20 cellular contexts compared by ENCODE assay signal in genomic region chr14:88208858-88209257, GRCh38.
A peak's percentile ranks its signal among the peaks of the same experiment; 100 is the strongest.
DNase-seq lines count a peak whose midpoint lies in the region; ATAC-seq and TF ChIP-seq lines count a peak whose summit lies in the region.
"Had no signal": no experiment of that assay in that cellular context is flagged by ENCODE, and none has a peak within 500 bp of the region (broad histone marks: within the 10 kb centered on the region; RNA-seq: fewer than 3 reads in every experiment).

No MANE protein-coding gene starts in this region.

- H4K20me1 ChIP-seq in OCI-LY3 (ENCODE audit: insufficient read depth, low read length): no peaks in the 10 kb centered on the region

- H3K9ac ChIP-seq in OCI-LY3 (ENCODE audit: low read length): peak overlapping the region; percentile 44
- H3K9ac ChIP-seq: KMS-11 had no signal

- H3K27ac Mint-ChIP-seq in immature natural killer cell (no peak overlapping the region), osteocyte (ENCODE audit: unreplicated experiment) (no peak overlapping the region)
- H3K27ac Mint-ChIP-seq: activated T-helper 2 cell treated with anti-CD3 and anti-CD28 coated beads, Interferon-gamma antibody, Interleukin-2, Interleukin-4, amounts not matched to agents 10 μg/mL and 5 μg/mL and 100 μg/mL, durations not matched to agents 14 hours and 24 hours and 36 hours; CD4-positive, alpha-beta T cell had no signal

- no peaks in the 10 kb centered on the region for H3K79me2 ChIP-seq in OCI-LY3 (ENCODE audit: low read length)

- TF ChIP-seq CTCF in OCI-LY3 (IDR thresholded peaks at IDR 0.05; ENCODE audit: low read depth, low read length) (no peak), osteocyte (IDR thresholded peaks at IDR 0.05) (no peak)

- H3K9me3 ChIP-seq in OCI-LY3 (ENCODE audit: insufficient read depth, low read length): no peaks in the 10 kb centered on the region
- H3K9me3 ChIP-seq: colonic mucosa, heart right ventricle, vagina had no signal

- H3K9me3 Mint-ChIP-seq in immature natural killer cell: no peaks in the 10 kb centered on the region
- H3K9me3 Mint-ChIP-seq in osteocyte (ENCODE audit: unreplicated experiment): no peaks in the 10 kb centered on the region
- H3K9me3 Mint-ChIP-seq: activated T-helper 2 cell treated with anti-CD3 and anti-CD28 coated beads, Interferon-gamma antibody, Interleukin-2, Interleukin-4, amounts not matched to agents 10 μg/mL and 5 μg/mL and 100 μg/mL, durations not matched to agents 14 hours and 24 hours and 36 hours; CD4-positive, alpha-beta T cell had no signal

- ATAC-seq in GM18511 (IDR thresholded peaks at IDR 0.05; ENCODE audit: unreplicated experiment): peak; percentile 43
- peak; percentile 34 for ATAC-seq in GM21528 (IDR thresholded peaks at IDR 0.05; ENCODE audit: low FRiP score, unreplicated experiment)
- ATAC-seq in HG03060 (IDR thresholded peaks at IDR 0.05; ENCODE audit: low read depth, unreplicated experiment): peak; percentile 21
- ATAC-seq: heart right ventricle, Right ventricle myocardium inferior had no signal

- no peak for DNase-seq in immature natural killer cell
- no peak for DNase-seq in GDM1 (lab: John Stamatoyannopoulos, UW)
- no peak for DNase-seq in osteocyte (ENCODE audit: extremely low spot score, unreplicated experiment)
- DNase-seq in NCI-H146 treated with DMSO at 0.1 percent for 48 hours (lab: John Stamatoyannopoulos, UW; ENCODE audit: unreplicated experiment): no peak
- DNase-seq: activated CD4-positive, alpha-beta T cell treated with anti-CD3 and anti-CD28 coated beads for 4 hours; CD4-positive, alpha-beta T cell; colonic mucosa; DMS153; heart right ventricle; NCI-H1930; retina; stimulated activated CD4-positive, alpha-beta T cell treated with anti-CD3 and anti-CD28 coated beads, Interleukin-12 subunit alpha, Interleukin-12 subunit beta, amount 100 ng/mL, for 4 hours had no signal

- peak overlapping the region; percentile 67 for H3K4me3 ChIP-seq in OCI-LY3 (ENCODE audit: low read length)
- H3K4me3 ChIP-seq: colonic mucosa, heart right ventricle, vagina had no signal

- H3K27me3 Mint-ChIP-seq in immature natural killer cell (ENCODE audit: low read depth in 3 of 3): peaks cover 3 to 4% (median 3%) of the 10 kb centered on the region in 3 donors
- no peaks in the 10 kb centered on the region for H3K27me3 Mint-ChIP-seq in osteocyte (ENCODE audit: unreplicated experiment)

- H3K36me3 Mint-ChIP-seq in immature natural killer cell (no peaks in the 10 kb centered on the region), osteocyte (ENCODE audit: unreplicated experiment) (no peaks in the 10 kb centered on the region)

- H3K36me3 ChIP-seq in OCI-LY3 (replicated peaks; ENCODE audit: low read depth, low read length): no peaks in the 10 kb centered on the region
- H3K36me3 ChIP-seq: colonic mucosa, heart right ventricle, vagina had no signal

- peaks cover 8% of the 10 kb centered on the region; the same call in 1 of the 2 replicates for H3K27me3 ChIP-seq in OCI-LY3 (ENCODE audit: low read depth, low read length)
- H3K27me3 ChIP-seq: colonic mucosa, vagina had no signal

- 0 out of 2 replicates have a peak overlapping the region, but pooled peaks have one; percentile 38 for H2AFZ ChIP-seq in OCI-LY3 (ENCODE audit: low read depth, low read length)

- H3K4me1 Mint-ChIP-seq in immature natural killer cell: no peaks in the 10 kb centered on the region
- H3K4me1 Mint-ChIP-seq in osteocyte (ENCODE audit: unreplicated experiment): no peaks in the 10 kb centered on the region

- H3K4me1 ChIP-seq in OCI-LY3 (ENCODE audit: low read length): peaks cover 43% of the 10 kb centered on the region
- H3K4me1 ChIP-seq: colonic mucosa, vagina had no signal

- H3K4me3 Mint-ChIP-seq in immature natural killer cell: no peak overlapping the region
- no peak overlapping the region for H3K4me3 Mint-ChIP-seq in osteocyte (ENCODE audit: unreplicated experiment)
- H3K4me3 Mint-ChIP-seq: CD4-positive, alpha-beta T cell had no signal

- H3K27ac ChIP-seq in OCI-LY3 (ENCODE audit: low read length): peak overlapping the region; percentile 80
- H3K27ac ChIP-seq: colonic mucosa, heart right ventricle, KMS-11, vagina had no signal

- H3K4me2 ChIP-seq in OCI-LY3 (ENCODE audit: low read length): peak overlapping the region; percentile 71
- H3K4me2 ChIP-seq: KMS-11 had no signal
